ENCODE assay signal across 10 cellular contexts in genomic region chr12:123655420-123655819, GRCh38. TPM values are rescaled to one million over a fixed set of nuclear protein-coding genes. Genes with fewer than 3 reads are reported as not detected.
DNase-seq lines count a peak whose midpoint lies in the region; ATAC-seq and TF ChIP-seq lines count a peak whose summit lies in the region.
"Had no signal": no experiment of that assay in that cellular context is flagged by ENCODE, and none has a peak within 500 bp of the region (broad histone marks: within the 10 kb centered on the region; RNA-seq: fewer than 3 reads in every experiment).

No MANE protein-coding gene starts in this region.

- no peaks in the 10 kb centered on the region for H3K79me2 ChIP-seq in smooth muscle cell (ENCODE audit: low read depth)

- DNase-seq in pons (ENCODE audit: low spot score) (peak; percentile 6), ureter (ENCODE audit: low spot score) (no peak), HEK293T (ENCODE audit: extremely low spot score) (no peak), cerebellar nuclear complex (lab: John Stamatoyannopoulos, UW) (no peak), smooth muscle cell (lab: John Stamatoyannopoulos, UW; ENCODE audit: unreplicated experiment) (no peak)
- DNase-seq: activated CD4-positive, alpha-beta T cell treated with anti-CD3 and anti-CD28 coated beads for 48 hours; activated naive CD8-positive, alpha-beta T cell treated with anti-CD3 and anti-CD28 coated beads for 36 hours had no signal

- WGBS in smooth muscle cell (ENCODE audit: low lambda C conversion rate): 96% methylated on average over 5 of the region's 5 CpGs

- H4K20me1 ChIP-seq in smooth muscle cell (ENCODE audit: low read depth): no peaks in the 10 kb centered on the region

- no peak overlapping the region for H3K4me2 ChIP-seq in smooth muscle cell

- H3K36me3 ChIP-seq in smooth muscle cell (ENCODE audit: low read depth): peaks cover 13% of the 10 kb centered on the region

- no peaks in the 10 kb centered on the region for H3K27me3 ChIP-seq in smooth muscle cell (ENCODE audit: low read depth)

- no peak overlapping the region for H3K9ac ChIP-seq in smooth muscle cell (ENCODE audit: low read depth)

- H3K27ac ChIP-seq in smooth muscle cell (ENCODE audit: low read depth): no peak overlapping the region

- H3K9me3 ChIP-seq in smooth muscle cell (replicated peaks; ENCODE audit: low read depth): no peaks in the 10 kb centered on the region

- CTCF ChIA-PET in HEK293T (lab: Yijun Ruan, JAX): no interaction called here

- no peaks in the 10 kb centered on the region for H3K4me1 ChIP-seq in smooth muscle cell (ENCODE audit: low read depth)

- no peak overlapping the region for H3K4me3 ChIP-seq in smooth muscle cell

- ATAC-seq in GM19043 (IDR thresholded peaks at IDR 0.05; ENCODE audit: low read depth, unreplicated experiment) (peak; percentile 90), HG02623 (IDR thresholded peaks at IDR 0.05; ENCODE audit: unreplicated experiment) (peak; percentile 82), HG03520 (IDR thresholded peaks at IDR 0.05; ENCODE audit: unreplicated experiment) (peak; percentile 91)

- H2AFZ ChIP-seq in smooth muscle cell (ENCODE audit: low read depth): no peak overlapping the region

- POLR2A ChIA-PET in HEK293T (lab: Yijun Ruan, JAX): no interaction called here

- TF ChIP-seq CTCF in smooth muscle cell (IDR thresholded peaks at IDR 0.05; ENCODE audit: borderline replicate concordance, insufficient read depth, poor library complexity, severe bottlenecking): no peak

- peaks cover 10% of the 10 kb centered on the region for H3F3A ChIP-seq in smooth muscle cell (ENCODE audit: low read depth)

TF ChIP-seq in HEK293T, 16 proteins besides CTCF, POLR2A, EP300 and RAD21:
- TF ChIP-seq FOXM1 (IDR thresholded peaks at IDR 0.05; ENCODE audit: borderline replicate concordance) (no peak), TARDBP (IDR thresholded peaks at IDR 0.05) (no peak), LEF1 (IDR thresholded peaks at IDR 0.05; ENCODE audit: borderline replicate concordance) (no peak), ELF4 (IDR thresholded peaks at IDR 0.05) (no peak)
TF ChIP-seq in HEK293T: peak in this region for 0.

RNA-seq across cellular contexts. Expression of gene TCTN2, which starts 15.5 kb away (rescaled TPM):
- total RNA-seq in ureter (16.8 TPM), smooth muscle cell (11.5 and 12.6 TPM in 2 replicates)
- polyA plus RNA-seq in smooth muscle cell: 2.8 and 3.0 TPM in 2 replicates

RNA-seq across cellular contexts. Expression of gene GTF2H3, which starts 21.8 kb away (rescaled TPM):
- total RNA-seq in ureter (44.1 TPM), smooth muscle cell (39.5 and 43.2 TPM in 2 replicates)
- polyA plus RNA-seq in smooth muscle cell: 10.8 and 11.3 TPM in 2 replicates

RNA-seq across cellular contexts. Expression of gene EIF2B1, which starts 21.9 kb away (rescaled TPM):
- total RNA-seq in ureter (58.0 TPM), smooth muscle cell (81.4 and 87.4 TPM in 2 replicates)
- polyA plus RNA-seq in smooth muscle cell: 45.4 and 47.0 TPM in 2 replicates

RNA-seq across cellular contexts. Expression of gene DDX55, which starts 53.5 kb away (rescaled TPM):
- total RNA-seq in ureter: 36.8 TPM
- 13.4 and 14.5 TPM in 2 replicates for total RNA-seq in smooth muscle cell
- 14.7 and 20.1 TPM in 2 replicates for polyA plus RNA-seq in smooth muscle cell

RNA-seq across cellular contexts. Expression of gene ATP6V0A2, which starts 56.7 kb away (rescaled TPM):
- total RNA-seq in ureter (32.7 TPM), smooth muscle cell (17.4 and 23.8 TPM in 2 replicates)
- polyA plus RNA-seq in smooth muscle cell: 12.0 and 12.6 TPM in 2 replicates
